In genomic region chr16:52657924-52658323, GRCh38 we compare ENCODE assay signal across 3 cellular contexts.
"Had no signal": no experiment of that assay in that cellular context is flagged by ENCODE, and none has a peak within 500 bp of the region (broad histone marks: within the 10 kb centered on the region; RNA-seq: fewer than 3 reads in every experiment).

No MANE protein-coding gene starts in this region.

- ATAC-seq: GM12878 had no signal

- H3K4me3 ChIP-seq: GM12878 had no signal

- DNase-seq: GDM1, GF-D8 had no signal
